In genomic region chr11:5665746-5666395, GRCh38 we compare ENCODE assay signal across 18 cellular contexts. TPM values are rescaled to one million over a fixed set of nuclear protein-coding genes. Genes with fewer than 3 reads are reported as not detected.
DNase-seq lines count a peak whose midpoint lies in the region; ATAC-seq and TF ChIP-seq lines count a peak whose summit lies in the region.
"Had no signal": no experiment of that assay in that cellular context is flagged by ENCODE, and none has a peak within 500 bp of the region (broad histone marks: within the 10 kb centered on the region; RNA-seq: fewer than 3 reads in every experiment).

No MANE protein-coding gene starts in this region.

- H2BK15ac ChIP-seq in mesendoderm (replicated peaks; ENCODE audit: low read depth): no peak overlapping the region

- H3K27ac Mint-ChIP-seq in endothelial cell (ENCODE audit: unreplicated experiment): no peak overlapping the region
- H3K27ac Mint-ChIP-seq: GM23338 had no signal

- H4K8ac ChIP-seq in mesendoderm (ENCODE audit: low read depth, low read length): no peak overlapping the region

- peak in 1 of 4 donors; percentile 5 for TF ChIP-seq EP300 in upper lobe of left lung (IDR thresholded peaks at IDR 0.05)

- H3K27me3 Mint-ChIP-seq in endothelial cell (ENCODE audit: unreplicated experiment): peaks cover 2% of the 10 kb centered on the region

- peak overlapping the region; percentile 1 for H3K4me3 Mint-ChIP-seq in endothelial cell (ENCODE audit: unreplicated experiment)
- H3K4me3 Mint-ChIP-seq: CD8-positive, alpha-beta T cell; GM23338 had no signal

- no peaks in the 10 kb centered on the region for H3K4me1 Mint-ChIP-seq in endothelial cell (ENCODE audit: unreplicated experiment)
- H3K4me1 Mint-ChIP-seq: GM23338 had no signal

- no peaks in the 10 kb centered on the region for H3K9me3 ChIP-seq in liver (ENCODE audit: control insufficient read depth in 4 of 4, low read length in 3 of 4)
- H3K9me3 ChIP-seq in right lobe of liver: no peaks in the 10 kb centered on the region
- no peaks in the 10 kb centered on the region for H3K9me3 ChIP-seq in upper lobe of left lung
- H3K9me3 ChIP-seq: BLaER1 had no signal

- TF ChIP-seq CTCF in liver (IDR thresholded peaks at IDR 0.05; ENCODE audit: low read depth, low read length, missing input control) (no peak), right lobe of liver (IDR thresholded peaks at IDR 0.05) (no peak), endothelial cell (IDR thresholded peaks at IDR 0.05; ENCODE audit: unreplicated experiment) (no peak), upper lobe of left lung (IDR thresholded peaks at IDR 0.05) (no peak)

- H3K27ac ChIP-seq in liver (ENCODE audit: low read depth in 1 of 2, low read length in 2 of 2) (no peak overlapping the region), right lobe of liver (no peak overlapping the region), mesendoderm (ENCODE audit: low read depth, low read length) (no peak overlapping the region), upper lobe of left lung (peak overlapping the region in 2 of 4 donors; percentile 1 to 55)
- H3K27ac ChIP-seq: BLaER1 had no signal

- intact Hi-C loops in right lobe of liver (cut with DNase I): no loop called here

- no peak overlapping the region for H2BK5ac ChIP-seq in mesendoderm (ENCODE audit: low read length)

- 86% methylated on average over 5 of the region's 5 CpGs for WGBS in liver
- 82% methylated on average over 5 of the region's 5 CpGs for WGBS in right lobe of liver (ENCODE audit: insufficient coverage, low coverage, low lambda C conversion rate, missing lambda C conversion rate)
- WGBS in mesendoderm (ENCODE audit: extremely low coverage, insufficient coverage, low lambda C conversion rate): no CpG with 5 or more reads among the region's 5 CpGs
- WGBS in upper lobe of left lung, 2 donors: 70% methylated on average over 5 of the region's 5 CpGs

- TF ChIP-seq POLR2A in right lobe of liver (IDR thresholded peaks at IDR 0.05) (no peak), upper lobe of left lung (IDR thresholded peaks at IDR 0.05) (no peak)

- H3K9ac ChIP-seq in liver (ENCODE audit: low read depth in 1 of 2, low read length in 2 of 2): no peak overlapping the region
- no peak overlapping the region for H3K9ac ChIP-seq in mesendoderm (ENCODE audit: low read length)
- H3K9ac ChIP-seq: BLaER1 had no signal

- H3K36me3 ChIP-seq in liver (ENCODE audit: control insufficient read depth in 4 of 4, insufficient read depth in 3 of 4, low read depth in 1 of 4, low read length in 3 of 4) (peaks cover 3 to 54% (median 30%) of the 10 kb centered on the region in 4 donors), right lobe of liver (peaks cover 0 to 57% (median 13%) of the 10 kb centered on the region in 4 donors), mesendoderm (ENCODE audit: control insufficient read depth, insufficient read depth, low read length) (no peaks in the 10 kb centered on the region), upper lobe of left lung (peaks cover 0 to 69% (median 18%) of the 10 kb centered on the region in 4 donors)

- H3K4me2 ChIP-seq in mesendoderm (ENCODE audit: low read length): no peak overlapping the region
- H3K4me2 ChIP-seq: BLaER1, GM23338 had no signal

- no peak for TF ChIP-seq RAD21 in liver (IDR thresholded peaks at IDR 0.05)

- H3K27me3 ChIP-seq in liver (ENCODE audit: control insufficient read depth in 4 of 4, insufficient read depth in 4 of 4, low read length in 3 of 4): no peaks in the 10 kb centered on the region
- no peaks in the 10 kb centered on the region for H3K27me3 ChIP-seq in right lobe of liver
- no peaks in the 10 kb centered on the region for H3K27me3 ChIP-seq in mesendoderm (ENCODE audit: insufficient read depth, low read length, poor library complexity)
- no peaks in the 10 kb centered on the region for H3K27me3 ChIP-seq in upper lobe of left lung
- H3K27me3 ChIP-seq: BLaER1 had no signal

- ATAC-seq in right lobe of liver: no peak
- peak; percentile 24 to 70 for ATAC-seq in upper lobe of left lung (ENCODE audit: low FRiP score in 2 of 2)
- no peak for ATAC-seq in HG02840 (IDR thresholded peaks at IDR 0.05; ENCODE audit: low FRiP score, unreplicated experiment)
- no peak for ATAC-seq in GM18498 (IDR thresholded peaks at IDR 0.05; ENCODE audit: unreplicated experiment)
- ATAC-seq: CD8-positive, alpha-beta T cell; GM23338 had no signal

- H3K56ac ChIP-seq in mesendoderm (ENCODE audit: low read length): no peak overlapping the region

- H3K4me1 ChIP-seq in liver (ENCODE audit: control insufficient read depth in 4 of 4, insufficient read depth in 4 of 4, low read length in 3 of 4) (no peaks in the 10 kb centered on the region), right lobe of liver (no peaks in the 10 kb centered on the region), mesendoderm (ENCODE audit: control insufficient read depth, low read depth, low read length) (peaks cover 2% of the 10 kb centered on the region), upper lobe of left lung (peaks cover 0 to 8% (median 3%) of the 10 kb centered on the region in 4 donors)
- H3K4me1 ChIP-seq: BLaER1 had no signal

- DNase-seq in right lobe of liver: no peak
- DNase-seq in endothelial cell (ENCODE audit: low spot score): no peak
- no peak for DNase-seq in mesendoderm
- DNase-seq in upper lobe of left lung: no peak
- no peak for DNase-seq in NCI-H774 (lab: John Stamatoyannopoulos, UW)
- DNase-seq: CD8-positive, alpha-beta T cell; KG1; NCI-H1105 treated with DMSO at 0.1 percent for 48 hours; NCI-H1694 treated with DMSO at 0.1 percent for 48 hours; NCI-H510A; NCI-H82; SHP77 treated with DMSO at 0.1 percent for 48 hours had no signal

- H2AK5ac ChIP-seq in mesendoderm (ENCODE audit: low read length): no peak overlapping the region

- no peaks in the 10 kb centered on the region for H3K79me1 ChIP-seq in mesendoderm (ENCODE audit: low read length)

- H3K36me3 Mint-ChIP-seq in endothelial cell (ENCODE audit: low read depth, unreplicated experiment): peaks cover 64% of the 10 kb centered on the region

- no peaks in the 10 kb centered on the region for H3K79me2 ChIP-seq in mesendoderm (ENCODE audit: control insufficient read depth, insufficient read depth, low read length)

- H3K9me3 Mint-ChIP-seq in endothelial cell (ENCODE audit: unreplicated experiment): no peaks in the 10 kb centered on the region
- H3K9me3 Mint-ChIP-seq: CD8-positive, alpha-beta T cell; GM23338 had no signal

- H3K18ac ChIP-seq in mesendoderm (ENCODE audit: low read length): no peak overlapping the region

- no peak overlapping the region for H4K5ac ChIP-seq in mesendoderm (ENCODE audit: low read length)

- no peak overlapping the region for H3K23ac ChIP-seq in mesendoderm (ENCODE audit: low read length)

- no peak overlapping the region for H3K4me3 ChIP-seq in liver (ENCODE audit: low read depth in 1 of 3, low read length in 3 of 3)
- no peak overlapping the region for H3K4me3 ChIP-seq in right lobe of liver
- no peak overlapping the region for H3K4me3 ChIP-seq in mesendoderm (ENCODE audit: low read length)
- no peak overlapping the region for H3K4me3 ChIP-seq in upper lobe of left lung
- H3K4me3 ChIP-seq: BLaER1, GM23338 had no signal

- H2BK120ac ChIP-seq in mesendoderm (ENCODE audit: low read depth, low read length): no peak overlapping the region

- H3K4ac ChIP-seq in mesendoderm (ENCODE audit: low read depth, low read length): peak overlapping the region; percentile 36

TF ChIP-seq in liver, 16 proteins besides CTCF, POLR2A, EP300 and RAD21:
- TF ChIP-seq EGR1 (IDR thresholded peaks at IDR 0.05; ENCODE audit: low read depth in 2 of 2): no peak
- TF ChIP-seq NR2F2 (IDR thresholded peaks at IDR 0.05): peak; percentile 84
TF ChIP-seq in liver: peak in this region for 1.

RNA-seq across cellular contexts. Expression of gene TRIM5, which starts 19.0 kb away (rescaled TPM):
- total RNA-seq in liver (10 to 100 TPM; 16.3 to 20.2 TPM), right lobe of liver (10 to 100 TPM; 15.3 to 19.2 (median 18.2) TPM), endothelial cell (ENCODE audit: unreplicated experiment) (114 TPM), upper lobe of left lung (10 to 100 TPM; 21.1 to 53.0 (median 35.9) TPM)
- polyA plus RNA-seq in liver: 1 to 10 TPM; 7.8 to 9.9 TPM
- 21.1 TPM for polyA plus RNA-seq in mesendoderm (2013, experiment 1 of 2)
- polyA plus RNA-seq in mesendoderm (2013, experiment 2 of 2): 21.2 TPM

RNA-seq across cellular contexts. Expression of gene TRIM22, which starts 23.7 kb away (rescaled TPM):
- 10 to 100 TPM; 11.5 to 21.6 TPM for total RNA-seq in liver
- 1 to 10 TPM; 3.6 to 7.6 TPM for polyA plus RNA-seq in liver
- total RNA-seq in right lobe of liver: 10 to 100 TPM; 10.0 to 29.1 (median 13.8) TPM
- total RNA-seq in endothelial cell (ENCODE audit: unreplicated experiment): 1.2 TPM
- 2.8 TPM for polyA plus RNA-seq in mesendoderm (2013, experiment 1 of 2)
- polyA plus RNA-seq in mesendoderm (2013, experiment 2 of 2): 3.0 TPM
- total RNA-seq in upper lobe of left lung: 100 to 1,000 TPM in 4 of 6 donors, 10 to 100 TPM in 2; 82.2 to 262 (median 162) TPM
- total RNA-seq: A673 had no signal

RNA-seq across cellular contexts. Expression of gene TRIM34, which starts 41.1 kb away (rescaled TPM):
- 1 to 10 TPM; 2.8 to 3.8 TPM for total RNA-seq in liver
- 1 to 10 TPM; 1.7 to 2.2 TPM for polyA plus RNA-seq in liver
- total RNA-seq in right lobe of liver: 1 to 10 TPM in 5 of 6 experiments, under 1 TPM in 1; 0.93 to 3.3 (median 2.3) TPM
- total RNA-seq in endothelial cell (ENCODE audit: unreplicated experiment): 0.64 TPM
- 0.72 TPM for polyA plus RNA-seq in mesendoderm (2013, experiment 1 of 2)
- 0.63 TPM for polyA plus RNA-seq in mesendoderm (2013, experiment 2 of 2)
- total RNA-seq in upper lobe of left lung: 10 to 100 TPM in 2 of 6 donors, 1 to 10 TPM in 4; 5.8 to 15.0 (median 8.4) TPM

Comparison
In these comparisons a context has a peak if more than half of its experiments do, and no peak if none do; other contexts are left out.
1. ATAC-seq: peak in upper lobe of left lung (2 of 2); none in right lobe of liver (0 of 4), HG02840 (single experiment) and GM18498 (single experiment).